In genomic region chr7:118214833-118215182, GRCh38 we compare ENCODE assay signal across 9 cellular contexts. TPM values are rescaled to one million over a fixed set of nuclear protein-coding genes. Genes with fewer than 3 reads are reported as not detected.
DNase-seq lines count a peak whose midpoint lies in the region; ATAC-seq and TF ChIP-seq lines count a peak whose summit lies in the region.
"Had no signal": no experiment of that assay in that cellular context is flagged by ENCODE, and none has a peak within 500 bp of the region (broad histone marks: within the 10 kb centered on the region; RNA-seq: fewer than 3 reads in every experiment).

No MANE protein-coding gene starts in this region.

- no peak overlapping the region for H4K91ac ChIP-seq in trophoblast cell (ENCODE audit: low read depth, low read length)

- H3K4me3 ChIP-seq in lower lobe of right lung (peak overlapping the region; percentile 61), trophoblast cell (ENCODE audit: low read depth, low read length) (no peak overlapping the region)

- CTCF ChIA-PET in Calu3 (lab: Charles Lee), result no interaction called here
- CTCF ChIA-PET in activated CD4-positive, alpha-beta memory T cell treated with anti-CD3 and anti-CD28 coated beads, Interleukin-2, amount 10 ng/mL, durations not matched to agents 7 days and 5 days (lab: Charles Lee), result interaction anchor here (1.0 kb wide), 1 partner anchor 17 kb away, joined by 3 read pairs; no protein-coding TSS in a partner anchor

- H3K27me3 ChIP-seq in lower lobe of right lung (ENCODE audit: low read depth), result no peaks in the 10 kb centered on the region
- H3K27me3 ChIP-seq in trophoblast cell (ENCODE audit: insufficient read depth, low read length), result no peaks in the 10 kb centered on the region

- peak overlapping the region; percentile 76 for H3K27ac Mint-ChIP-seq in Calu3 (ENCODE audit: unreplicated experiment)
- H3K27ac Mint-ChIP-seq in activated CD4-positive, alpha-beta memory T cell treated with anti-CD3 and anti-CD28 coated beads, Interleukin-2, amount 10 ng/mL, durations not matched to agents 7 days and 5 days, result no peak overlapping the region

- H2AK5ac ChIP-seq in trophoblast cell (ENCODE audit: low read length), result no peak overlapping the region

- TF ChIP-seq CTCF in Calu3 (IDR thresholded peaks at IDR 0.05; ENCODE audit: unreplicated experiment) (no peak), lower lobe of right lung (IDR thresholded peaks at IDR 0.05) (no peak)

- H3K4me3 Mint-ChIP-seq in Calu3 (ENCODE audit: low read depth, unreplicated experiment), result peak overlapping the region; percentile 82
- H3K4me3 Mint-ChIP-seq in activated CD4-positive, alpha-beta memory T cell treated with anti-CD3 and anti-CD28 coated beads, Interleukin-2, amount 10 ng/mL, durations not matched to agents 7 days and 5 days, result peak overlapping the region; percentile 63

- POLR2A ChIA-PET in activated CD4-positive, alpha-beta memory T cell treated with anti-CD3 and anti-CD28 coated beads, Interleukin-2, amount 10 ng/mL, durations not matched to agents 7 days and 5 days (lab: Charles Lee), result interaction anchor here (1.0 kb wide), 1 partner anchor 29 kb away, joined by 3 read pairs; no protein-coding TSS in a partner anchor

- no peak overlapping the region for H3K14ac ChIP-seq in trophoblast cell (ENCODE audit: low read length)

- no peak overlapping the region for H4K12ac ChIP-seq in trophoblast cell (ENCODE audit: low read depth, low read length)

- H3K4me1 Mint-ChIP-seq in Calu3 (ENCODE audit: low read depth, unreplicated experiment), result peaks cover 8% of the 10 kb centered on the region
- peaks cover 12% of the 10 kb centered on the region for H3K4me1 Mint-ChIP-seq in activated CD4-positive, alpha-beta memory T cell treated with anti-CD3 and anti-CD28 coated beads, Interleukin-2, amount 10 ng/mL, durations not matched to agents 7 days and 5 days

- H3K36me3 ChIP-seq in lower lobe of right lung, result no peaks in the 10 kb centered on the region
- H3K36me3 ChIP-seq in trophoblast cell (ENCODE audit: control insufficient read depth in 1 of 2, insufficient read depth in 2 of 2, low read length in 2 of 2), result no peaks in the 10 kb centered on the region

- no peak overlapping the region for H2BK5ac ChIP-seq in trophoblast cell (ENCODE audit: low read depth, low read length, poor library complexity)

- intact Hi-C loops in Calu3 (cut with micrococcal nuclease; ENCODE audit: unreplicated experiment), result no loop called here
- intact Hi-C loops in lower lobe of right lung (cut with DNase I), result no loop called here

- H3K9me3 Mint-ChIP-seq in Calu3 (ENCODE audit: low read depth, unreplicated experiment), result no peaks in the 10 kb centered on the region
- no peaks in the 10 kb centered on the region for H3K9me3 Mint-ChIP-seq in activated CD4-positive, alpha-beta memory T cell treated with anti-CD3 and anti-CD28 coated beads, Interleukin-2, amount 10 ng/mL, durations not matched to agents 7 days and 5 days

- no peaks in the 10 kb centered on the region for H3K79me2 ChIP-seq in trophoblast cell (ENCODE audit: control insufficient read depth, insufficient read depth, low read length, poor library complexity)

- no peaks in the 10 kb centered on the region for H3K27me3 Mint-ChIP-seq in Calu3 (ENCODE audit: unreplicated experiment)
- H3K27me3 Mint-ChIP-seq in activated CD4-positive, alpha-beta memory T cell treated with anti-CD3 and anti-CD28 coated beads, Interleukin-2, amount 10 ng/mL, durations not matched to agents 7 days and 5 days, result peaks cover 9% of the 10 kb centered on the region

- BruUV-seq in Calu3 (replicated peaks; lab: Mats Ljungman, UMichigan), result no TSS peak

- no peak overlapping the region for H2BK120ac ChIP-seq in trophoblast cell (ENCODE audit: insufficient read depth, low read length, poor library complexity)

- no peaks in the 10 kb centered on the region for H3K79me1 ChIP-seq in trophoblast cell (ENCODE audit: low read length)

- no peak overlapping the region for H3K9ac ChIP-seq in trophoblast cell (ENCODE audit: low read length)

- DNase-seq in Calu3, result no peak
- no peak for DNase-seq in activated CD4-positive, alpha-beta memory T cell treated with anti-CD3 and anti-CD28 coated beads, Interleukin-2, amount 10 ng/mL, durations not matched to agents 7 days and 5 days
- DNase-seq in lower lobe of right lung, result no peak
- no peak for DNase-seq in trophoblast cell
- no peak for DNase-seq in NCI-H2171 (lab: John Stamatoyannopoulos, UW)
- no peak for DNase-seq in activated CD4-positive, alpha-beta T cell treated with anti-CD3 and anti-CD28 coated beads, Interleukin-2, amount 50 U/mL, for 48 hours
- no peak for DNase-seq in iPS-NIHi7 (ENCODE audit: extremely low spot score)

- peaks cover 7% of the 10 kb centered on the region for H3K4me1 ChIP-seq in lower lobe of right lung
- no peaks in the 10 kb centered on the region for H3K4me1 ChIP-seq in trophoblast cell (ENCODE audit: control insufficient read depth in 1 of 2, insufficient read depth in 2 of 2, low read length in 2 of 2)

- no peaks in the 10 kb centered on the region for H3K9me3 ChIP-seq in lower lobe of right lung
- H3K9me3 ChIP-seq in trophoblast cell (ENCODE audit: insufficient read depth, low read depth, low read length), result no peaks in the 10 kb centered on the region

- peak; percentile 14 for ATAC-seq in HG02588 (IDR thresholded peaks at IDR 0.05; ENCODE audit: unreplicated experiment)
- peak in 1 of 2 donors; percentile 46 for ATAC-seq in lower lobe of right lung

- H2BK12ac ChIP-seq in trophoblast cell (ENCODE audit: low read length), result no peak overlapping the region

- no peak overlapping the region for H3K27ac ChIP-seq in lower lobe of right lung
- no peak overlapping the region for H3K27ac ChIP-seq in trophoblast cell (ENCODE audit: low read depth, low read length)
- H3K27ac ChIP-seq: epithelial cell of prostate had no signal

- H3K4ac ChIP-seq in trophoblast cell (ENCODE audit: low read depth, low read length), result no peak overlapping the region

- no CpG with 5 or more reads among the region's 3 CpGs for WGBS in trophoblast cell (ENCODE audit: extremely low coverage, insufficient coverage, insufficient read length)

- no peak overlapping the region for H3K23ac ChIP-seq in trophoblast cell (ENCODE audit: low read length)

- H2AFZ ChIP-seq in trophoblast cell (ENCODE audit: insufficient read depth, low read length, poor library complexity), result no peak overlapping the region

- no peak overlapping the region for H3K18ac ChIP-seq in trophoblast cell (ENCODE audit: low read length)

- H3K4me2 ChIP-seq in trophoblast cell (ENCODE audit: low read length), result no peak overlapping the region

- no peak overlapping the region for H4K8ac ChIP-seq in trophoblast cell (ENCODE audit: low read depth, low read length)

- peaks cover 9% of the 10 kb centered on the region for H3K36me3 Mint-ChIP-seq in Calu3 (ENCODE audit: insufficient read depth, unreplicated experiment)
- H3K36me3 Mint-ChIP-seq in activated CD4-positive, alpha-beta memory T cell treated with anti-CD3 and anti-CD28 coated beads, Interleukin-2, amount 10 ng/mL, durations not matched to agents 7 days and 5 days (ENCODE audit: low read depth), result no peaks in the 10 kb centered on the region

RNA-seq across cellular contexts. Expression of gene ANKRD7, which starts 9.7 kb away (rescaled TPM):
- 0.42 TPM in 1 of 2 replicates, not detected in the other for total RNA-seq in Calu3 (2022)
- not detected for total RNA-seq in activated CD4-positive, alpha-beta memory T cell treated with anti-CD3 and anti-CD28 coated beads, Interleukin-2, amount 10 ng/mL, durations not matched to agents 7 days and 5 days
- total RNA-seq in lower lobe of right lung, result not detected
- 0.03 TPM in 1 of 2 replicates, not detected in the other for polyA plus RNA-seq in trophoblast cell (2013)

RNA-seq across cellular contexts. Expression of gene LSM8, which starts 30.8 kb away (rescaled TPM):
- total RNA-seq in Calu3 (2022) (43.6 and 53.8 TPM in 2 replicates), lower lobe of right lung (25.6 TPM)
- total RNA-seq in activated CD4-positive, alpha-beta memory T cell treated with anti-CD3 and anti-CD28 coated beads, Interleukin-2, amount 10 ng/mL, durations not matched to agents 7 days and 5 days, result 10 to 100 TPM; 51.3 to 51.8 TPM
- 43.9 and 44.3 TPM in 2 replicates for polyA plus RNA-seq in trophoblast cell (2013)
